15 cellular contexts compared by ENCODE assay signal in the genomic region with DNA sequence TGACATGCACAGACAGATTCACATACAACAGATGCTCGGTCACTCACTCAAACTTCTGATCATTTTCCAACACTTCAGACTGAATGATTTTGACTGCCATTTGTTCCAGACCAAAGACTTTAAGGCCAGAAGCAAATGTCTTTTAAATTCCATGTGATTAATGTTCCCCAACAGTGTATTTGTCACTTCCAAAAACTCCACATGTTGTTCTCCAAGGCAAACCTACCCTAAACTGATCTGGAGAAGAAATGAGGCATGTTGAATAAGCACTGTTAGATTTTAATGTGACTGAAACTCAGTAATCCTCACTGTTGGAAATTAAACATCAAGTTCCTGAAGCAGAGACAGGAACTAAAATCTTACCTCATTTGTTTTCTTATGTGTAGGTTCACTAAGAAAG.
DNase-seq lines count a peak whose midpoint lies in the region; TF ChIP-seq lines count a peak whose summit lies in the region.
"Had no signal": no experiment of that assay in that cellular context is flagged by ENCODE, and none has a peak within 500 bp of the region (broad histone marks: within the 10 kb centered on the region; RNA-seq: fewer than 3 reads in every experiment).

No MANE protein-coding gene starts in this region.

- H3K36me3 ChIP-seq in ascending aorta = no peaks in the 10 kb centered on the region
- H3K36me3 ChIP-seq in SJCRH30 = no peaks in the 10 kb centered on the region

- H3K4me1 ChIP-seq in ascending aorta (peaks cover 0 to 9% of the 10 kb centered on the region in 2 donors), SJCRH30 (no peaks in the 10 kb centered on the region)
- H3K4me1 ChIP-seq: A549, Caco-2 had no signal

- no peak for TF ChIP-seq CTCF in ascending aorta (IDR thresholded peaks at IDR 0.05)
- TF ChIP-seq CTCF in nephron progenitor cell (IDR thresholded peaks at IDR 0.05) = no peak

- H3K27me3 ChIP-seq in ascending aorta (no peaks in the 10 kb centered on the region), SJCRH30 (no peaks in the 10 kb centered on the region)

- DNase-seq in ascending aorta (ENCODE audit: low spot score in 2 of 2) = no peak
- peak; percentile 61 for DNase-seq in kidney glomerular epithelial cell (lab: John Stamatoyannopoulos, UW)
- no peak for DNase-seq in nephron progenitor cell
- DNase-seq in SJCRH30 = no peak
- no peak for DNase-seq in CD1c-positive myeloid dendritic cell (ENCODE audit: extremely low spot score)
- DNase-seq in activated T-helper 2 cell treated with anti-CD3 and anti-CD28 coated beads, Interferon-gamma antibody, Interleukin-2, Interleukin-4, amounts not matched to agents 10 μg/mL and 5 μg/mL and 100 μg/mL, durations not matched to agents 14 hours and 24 hours and 36 hours (ENCODE audit: low spot score) = no peak
- DNase-seq in NCI-H1436 (lab: John Stamatoyannopoulos, UW) = no peak
- DNase-seq: Caco-2; CD8-positive, alpha-beta memory T cell; DMS53; HCEC 1CT; HFFc6 had no signal

- H3K27ac ChIP-seq in ascending aorta (peak overlapping the region; percentile 35 to 72), SJCRH30 (no peak overlapping the region)
- H3K27ac ChIP-seq: A549, HL-60 had no signal

- H3K9me3 Mint-ChIP-seq in nephron progenitor cell = no peaks in the 10 kb centered on the region
- H3K9me3 Mint-ChIP-seq in activated T-helper 2 cell treated with anti-CD3 and anti-CD28 coated beads, Interferon-gamma antibody, Interleukin-2, Interleukin-4, amounts not matched to agents 10 μg/mL and 5 μg/mL and 100 μg/mL, durations not matched to agents 14 hours and 24 hours and 36 hours = peaks cover 9% of the 10 kb centered on the region

- no peaks in the 10 kb centered on the region for H3K27me3 Mint-ChIP-seq in nephron progenitor cell (ENCODE audit: low read depth, poor library complexity)
- no peaks in the 10 kb centered on the region for H3K27me3 Mint-ChIP-seq in activated T-helper 2 cell treated with anti-CD3 and anti-CD28 coated beads, Interferon-gamma antibody, Interleukin-2, Interleukin-4, amounts not matched to agents 10 μg/mL and 5 μg/mL and 100 μg/mL, durations not matched to agents 14 hours and 24 hours and 36 hours (ENCODE audit: low read depth)
- H3K27me3 Mint-ChIP-seq: CD8-positive, alpha-beta memory T cell had no signal

- intact Hi-C loops in ascending aorta (cut with DNase I) = no loop called here
- intact Hi-C loops in activated T-helper 2 cell treated with anti-CD3 and anti-CD28 coated beads, Interferon-gamma antibody, Interleukin-2, Interleukin-4, amounts not matched to agents 10 μg/mL and 5 μg/mL and 100 μg/mL, durations not matched to agents 14 hours and 24 hours and 36 hours (cut with micrococcal nuclease) = no loop called here

- H3K36me3 Mint-ChIP-seq in nephron progenitor cell (ENCODE audit: low read depth) = no peaks in the 10 kb centered on the region
- no peaks in the 10 kb centered on the region for H3K36me3 Mint-ChIP-seq in activated T-helper 2 cell treated with anti-CD3 and anti-CD28 coated beads, Interferon-gamma antibody, Interleukin-2, Interleukin-4, amounts not matched to agents 10 μg/mL and 5 μg/mL and 100 μg/mL, durations not matched to agents 14 hours and 24 hours and 36 hours (ENCODE audit: low read depth)
- H3K36me3 Mint-ChIP-seq: CD14-positive monocyte; CD8-positive, alpha-beta memory T cell had no signal

- no peaks in the 10 kb centered on the region for H3K9me3 ChIP-seq in ascending aorta
- no peaks in the 10 kb centered on the region for H3K9me3 ChIP-seq in SJCRH30 (replicated peaks)
- H3K9me3 ChIP-seq: A549, Caco-2 had no signal

- H3K27ac Mint-ChIP-seq in nephron progenitor cell = peak overlapping the region; percentile 16
- H3K27ac Mint-ChIP-seq in activated T-helper 2 cell treated with anti-CD3 and anti-CD28 coated beads, Interferon-gamma antibody, Interleukin-2, Interleukin-4, amounts not matched to agents 10 μg/mL and 5 μg/mL and 100 μg/mL, durations not matched to agents 14 hours and 24 hours and 36 hours = no peak overlapping the region
- H3K27ac Mint-ChIP-seq: CD14-positive monocyte; CD8-positive, alpha-beta memory T cell; HFFc6 had no signal

- no peak overlapping the region for H3K4me3 Mint-ChIP-seq in nephron progenitor cell
- no peak overlapping the region for H3K4me3 Mint-ChIP-seq in activated T-helper 2 cell treated with anti-CD3 and anti-CD28 coated beads, Interferon-gamma antibody, Interleukin-2, Interleukin-4, amounts not matched to agents 10 μg/mL and 5 μg/mL and 100 μg/mL, durations not matched to agents 14 hours and 24 hours and 36 hours (ENCODE audit: low read depth)
- H3K4me3 Mint-ChIP-seq: CD14-positive monocyte; CD8-positive, alpha-beta memory T cell; HFFc6 had no signal

- peaks cover 12% of the 10 kb centered on the region for H3K4me1 Mint-ChIP-seq in nephron progenitor cell
- no peaks in the 10 kb centered on the region for H3K4me1 Mint-ChIP-seq in activated T-helper 2 cell treated with anti-CD3 and anti-CD28 coated beads, Interferon-gamma antibody, Interleukin-2, Interleukin-4, amounts not matched to agents 10 μg/mL and 5 μg/mL and 100 μg/mL, durations not matched to agents 14 hours and 24 hours and 36 hours (ENCODE audit: low read depth)
- H3K4me1 Mint-ChIP-seq: CD14-positive monocyte; CD8-positive, alpha-beta memory T cell had no signal

- peak overlapping the region in 1 of 2 donors; percentile 7 for H3K4me3 ChIP-seq in ascending aorta
- H3K4me3 ChIP-seq in SJCRH30 = no peak overlapping the region
- H3K4me3 ChIP-seq: A549 had no signal
